ENCODE assay signal across 16 cellular contexts in genomic region chr12:108642899-108643654, GRCh38. TPM values are rescaled to one million over a fixed set of nuclear protein-coding genes. Genes with fewer than 3 reads are reported as not detected.
DNase-seq lines count a peak whose midpoint lies in the region; TF ChIP-seq lines count a peak whose summit lies in the region.
"Had no signal": no experiment of that assay in that cellular context is flagged by ENCODE, and none has a peak within 500 bp of the region (broad histone marks: within the 10 kb centered on the region; RNA-seq: fewer than 3 reads in every experiment).

No MANE protein-coding gene starts in this region.

- H3K9me3 Mint-ChIP-seq in nephron progenitor cell, result no peaks in the 10 kb centered on the region
- H3K9me3 Mint-ChIP-seq: activated CD4-positive, alpha-beta T cell treated with anti-CD3 and anti-CD28 coated beads, Interleukin-2, amount 10 ng/mL, durations not matched to agents 7 days and 5 days; activated naive CD4-positive, alpha-beta T cell treated with anti-CD3 and anti-CD28 coated beads for 36 hours had no signal

- H3K4me3 Mint-ChIP-seq in nephron progenitor cell, result no peak overlapping the region
- H3K4me3 Mint-ChIP-seq: activated CD4-positive, alpha-beta T cell treated with anti-CD3 and anti-CD28 coated beads, Interleukin-2, amount 10 ng/mL, durations not matched to agents 7 days and 5 days; activated naive CD4-positive, alpha-beta T cell treated with anti-CD3 and anti-CD28 coated beads for 36 hours had no signal

- intact Hi-C loops in OCI-LY7 (cut with micrococcal nuclease; ENCODE audit: unreplicated experiment), result loop anchor here (1.0 kb wide), 2 partner anchors 10 to 21 kb away; partner anchors contain the start of gene SELPLG
- intact Hi-C loops in esophagus muscularis mucosa (cut with DNase I), result no loop called here

- H3K4me1 Mint-ChIP-seq in nephron progenitor cell, result peaks cover 43% of the 10 kb centered on the region

- peaks cover 67% of the 10 kb centered on the region for H3K36me3 ChIP-seq in OCI-LY7 (ENCODE audit: insufficient read depth, low read length)
- H3K36me3 ChIP-seq in esophagus muscularis mucosa, result peaks cover 22 to 39% (median 36%) of the 10 kb centered on the region in 4 donors
- H3K36me3 ChIP-seq in skeletal muscle tissue (ENCODE audit: control insufficient read depth in 3 of 3, insufficient read depth in 3 of 3, low read length in 3 of 3), result peaks cover 24 to 32% (median 25%) of the 10 kb centered on the region in 3 donors

- TF ChIP-seq EP300 in esophagus muscularis mucosa (IDR thresholded peaks at IDR 0.05), result no peak

- H3K4me2 ChIP-seq in OCI-LY7 (ENCODE audit: low read length), result peak overlapping the region; percentile 72
- H3K4me2 ChIP-seq: smooth muscle cell had no signal

- peaks cover 3% of the 10 kb centered on the region for H3K27me3 Mint-ChIP-seq in nephron progenitor cell (ENCODE audit: low read depth, poor library complexity)
- H3K27me3 Mint-ChIP-seq: activated CD4-positive, alpha-beta T cell treated with anti-CD3 and anti-CD28 coated beads, Interleukin-2, amount 10 ng/mL, durations not matched to agents 7 days and 5 days had no signal

- H3K27me3 ChIP-seq in esophagus muscularis mucosa (no peaks in the 10 kb centered on the region), skeletal muscle tissue (ENCODE audit: control insufficient read depth in 3 of 3, insufficient read depth in 3 of 3, low read length in 3 of 3) (peaks cover 0 to 6% (median 0%) of the 10 kb centered on the region in 3 donors)
- H3K27me3 ChIP-seq: tibial nerve had no signal

- H3K9me2 ChIP-seq in OCI-LY7 (ENCODE audit: insufficient read depth, low read length), result no peaks in the 10 kb centered on the region

- no peak overlapping the region for H3K27ac Mint-ChIP-seq in nephron progenitor cell
- H3K27ac Mint-ChIP-seq: activated CD4-positive, alpha-beta T cell treated with anti-CD3 and anti-CD28 coated beads, Interleukin-2, amount 10 ng/mL, durations not matched to agents 7 days and 5 days; activated naive CD4-positive, alpha-beta T cell treated with anti-CD3 and anti-CD28 coated beads for 36 hours had no signal

- peak overlapping the region; percentile 99 for H3K27ac ChIP-seq in OCI-LY7 (ENCODE audit: low read depth, low read length, poor library complexity, severe bottlenecking)
- H3K27ac ChIP-seq in esophagus muscularis mucosa (replicated peaks in 1 of 4), result peak overlapping the region; percentile 29 to 75 (median 68)
- H3K27ac ChIP-seq in skeletal muscle tissue (ENCODE audit: low read depth, low read length), result peak overlapping the region; percentile 43

- peaks cover 32% of the 10 kb centered on the region; the same call in 1 of the 2 replicates for H3K79me2 ChIP-seq in OCI-LY7 (ENCODE audit: insufficient read depth, low read depth, low read length)

- WGBS in esophagus muscularis mucosa, result 93% methylated on average over 1 of the region's 1 CpG

- peaks cover 97% of the 10 kb centered on the region for H3K4me1 ChIP-seq in OCI-LY7 (ENCODE audit: insufficient read depth, low read length, poor library complexity, severe bottlenecking)
- H3K4me1 ChIP-seq in esophagus muscularis mucosa, result peaks cover 38 to 71% (median 62%) of the 10 kb centered on the region in 4 donors
- H3K4me1 ChIP-seq in skeletal muscle tissue (ENCODE audit: control insufficient read depth in 3 of 3, insufficient read depth in 3 of 3, low read length in 3 of 3), result peaks cover 24 to 50% (median 39%) of the 10 kb centered on the region in 3 donors

- H3K9me3 ChIP-seq in OCI-LY7 (ENCODE audit: low read length) (0 out of 2 replicates have a peak, but pooled peaks cover 4% of the 10 kb centered on the region), esophagus muscularis mucosa (no peaks in the 10 kb centered on the region), skeletal muscle tissue (ENCODE audit: control insufficient read depth in 3 of 3, low read length in 3 of 3) (no peaks in the 10 kb centered on the region)
- H3K9me3 ChIP-seq: tibial nerve had no signal

- DNase-seq in DMS79 treated with DMSO at 0.1 percent for 48 hours (lab: John Stamatoyannopoulos, UW) (peak; percentile 39), DMS79 (lab: John Stamatoyannopoulos, UW) (no peak), OCI-LY7 (ENCODE audit: low spot score) (no peak), esophagus muscularis mucosa (ENCODE audit: extremely low spot score) (no peak), AML-193 (lab: John Stamatoyannopoulos, UW) (no peak), nephron progenitor cell (no peak), DMS153 treated with DMSO at 0.1 percent for 48 hours (lab: John Stamatoyannopoulos, UW; ENCODE audit: unreplicated experiment) (no peak)
- DNase-seq: 8988T; activated CD4-positive, alpha-beta T cell treated with anti-CD3 and anti-CD28 coated beads, Interleukin-2, amount 10 ng/mL, durations not matched to agents 7 days and 5 days; activated naive CD4-positive, alpha-beta T cell treated with anti-CD3 and anti-CD28 coated beads for 36 hours; left colon; NCI-H2227 treated with DMSO at 0.1 percent for 48 hours had no signal

- BruUV-seq in OCI-LY7 (replicated peaks; lab: Mats Ljungman, UMichigan), result no TSS peak

- H3K4me3 ChIP-seq in OCI-LY7 (ENCODE audit: low read depth, low read length, poor library complexity, severe bottlenecking) (peak overlapping the region; percentile 41), esophagus muscularis mucosa (no peak overlapping the region), skeletal muscle tissue (ENCODE audit: low read length in 3 of 3) (no peak overlapping the region)
- H3K4me3 ChIP-seq: smooth muscle cell, tibial nerve had no signal

- TF ChIP-seq POLR2A in esophagus muscularis mucosa (IDR thresholded peaks at IDR 0.05; ENCODE audit: low read depth), result no peak

- peak; percentile 19; the same call in 1 of the 2 replicates for TF ChIP-seq CTCF in OCI-LY7 (conservative IDR thresholded peaks at IDR 0.05; ENCODE audit: low read length)
- TF ChIP-seq CTCF in esophagus muscularis mucosa (IDR thresholded peaks at IDR 0.05), result no peak
- TF ChIP-seq CTCF in nephron progenitor cell (IDR thresholded peaks at IDR 0.05), result no peak

- H2AFZ ChIP-seq in OCI-LY7 (ENCODE audit: low read length), result no peak overlapping the region

- POLR2A ChIA-PET in OCI-LY7 (lab: Charles Lee), result interaction anchor here (0.6 to 17.7 kb wide), 5 partner anchors 9 to 87 kb away, joined by 3 to 330 read pairs (median 174); partner anchors contain the start of genes ISCU, SART3 and SELPLG

- peak overlapping the region in 1 of 3 donors; percentile 36 for H3K9ac ChIP-seq in skeletal muscle tissue (ENCODE audit: low read depth in 1 of 3, low read length in 3 of 3)

- no peaks in the 10 kb centered on the region for H4K20me1 ChIP-seq in OCI-LY7 (ENCODE audit: insufficient read depth, low read length)

- CTCF ChIA-PET in OCI-LY7 (lab: Charles Lee; ENCODE audit: unreplicated experiment), result interaction anchor here (0.6 kb wide), 1 partner anchor 19 kb away, joined by 3 read pairs; no protein-coding TSS in a partner anchor

- H3K36me3 Mint-ChIP-seq in nephron progenitor cell (ENCODE audit: low read depth), result peaks cover 27% of the 10 kb centered on the region

RNA-seq across cellular contexts. Expression of gene SELPLG, which starts 9.4 kb away (rescaled TPM):
- 16.9 and 20.0 TPM in 2 replicates for total RNA-seq in OCI-LY7 (2014; rRNA removed; shearing (Covaris generic))
- 21.0 and 25.3 TPM in 2 replicates for total RNA-seq in OCI-LY7 (2022)
- 10 to 100 TPM in 2 of 4 donors, 1 to 10 TPM in 2; 7.2 to 15.7 (median 10.0) TPM for total RNA-seq in esophagus muscularis mucosa
- 3.7 TPM for total RNA-seq in skeletal muscle tissue

RNA-seq across cellular contexts. Expression of gene TMEM119, which starts 45.2 kb away (rescaled TPM):
- not detected in 2 replicates for total RNA-seq in OCI-LY7 (2014; rRNA removed; shearing (Covaris generic))
- not detected in 2 replicates for total RNA-seq in OCI-LY7 (2022)
- 10 to 100 TPM in 1 of 4 donors, 1 to 10 TPM in 3; 3.6 to 12.2 (median 7.1) TPM for total RNA-seq in esophagus muscularis mucosa
- 37.1 TPM for total RNA-seq in skeletal muscle tissue
- total RNA-seq: activated naive CD4-positive, alpha-beta T cell treated with anti-CD3 and anti-CD28 coated beads for 36 hours; dermis microvascular lymphatic vessel endothelial cell had no signal

Comparison
In these comparisons a context has a peak if more than half of its experiments do, and no peak if none do; other contexts are left out.
1. H3K27ac ChIP-seq: peak in every context shown above with its lines; median percentile 99 in OCI-LY7; 68 in esophagus muscularis mucosa; 43 in skeletal muscle tissue.
2. RNA of gene TMEM119, which starts 45.2 kb away (total RNA-seq): 37.1 TPM in skeletal muscle tissue (single experiment) and 3.6 to 12.2 TPM in esophagus muscularis mucosa; not detected in OCI-LY7; every median in the first group is over 4 times any median in the second.